Comparison of ENCODE assay signal across 16 cellular contexts in genomic region chr2:26456701-26457224, GRCh38. TPM values are rescaled to one million over a fixed set of nuclear protein-coding genes. Genes with fewer than 3 reads are reported as not detected.
DNase-seq lines count a peak whose midpoint lies in the region; ATAC-seq and TF ChIP-seq lines count a peak whose summit lies in the region.
"Had no signal": no experiment of that assay in that cellular context is flagged by ENCODE, and none has a peak within 500 bp of the region (broad histone marks: within the 10 kb centered on the region; RNA-seq: fewer than 3 reads in every experiment).

No MANE protein-coding gene starts in this region.

- no peak overlapping the region for H3K27ac Mint-ChIP-seq in naive thymus-derived CD4-positive, alpha-beta T cell
- no peak overlapping the region for H3K27ac Mint-ChIP-seq in effector memory CD8-positive, alpha-beta T cell
- H3K27ac Mint-ChIP-seq: activated CD4-positive, alpha-beta memory T cell treated with anti-CD3 and anti-CD28 coated beads, Interleukin-2, amount 10 ng/mL, durations not matched to agents 7 days and 5 days; memory B cell had no signal

- H3K27ac ChIP-seq in BLaER1 treated with 17β-estradiol and CSF1 and Interleukin-3, amounts not matched to agents 10 nM and 100 nM, result peak overlapping the region in 4 of 11 experiments; percentile 11 to 64 (median 54); a peak in 3 of 22 replicates
- no peak overlapping the region for H3K27ac ChIP-seq in naive thymus-derived CD4-positive, alpha-beta T cell (ENCODE audit: low read depth, low read length)
- H3K27ac ChIP-seq in gastrocnemius medialis (no peak overlapping the region), psoas muscle (no peak overlapping the region)
- H3K27ac ChIP-seq: foreskin keratinocyte had no signal

- H3K27me3 ChIP-seq in BLaER1 treated with 17β-estradiol and CSF1 and Interleukin-3, amounts not matched to agents 10 nM and 100 nM, result no peaks in the 10 kb centered on the region
- H3K27me3 ChIP-seq in naive thymus-derived CD4-positive, alpha-beta T cell (ENCODE audit: control insufficient read depth in 2 of 2, insufficient read depth in 2 of 2, low read length in 2 of 2), result no peaks in the 10 kb centered on the region
- no peaks in the 10 kb centered on the region for H3K27me3 ChIP-seq in gastrocnemius medialis
- no peaks in the 10 kb centered on the region for H3K27me3 ChIP-seq in psoas muscle (ENCODE audit: insufficient read depth in 3 of 3, low read length in 2 of 3)

- no peaks in the 10 kb centered on the region for H3K9me3 ChIP-seq in BLaER1 treated with 17β-estradiol and CSF1 and Interleukin-3, amounts not matched to agents 10 nM and 100 nM (replicated peaks in 1 of 11)
- no peaks in the 10 kb centered on the region for H3K9me3 ChIP-seq in naive thymus-derived CD4-positive, alpha-beta T cell (ENCODE audit: control insufficient read depth in 2 of 3, low read length in 3 of 3)
- no peaks in the 10 kb centered on the region for H3K9me3 ChIP-seq in gastrocnemius medialis
- no peaks in the 10 kb centered on the region for H3K9me3 ChIP-seq in psoas muscle

- no peak for TF ChIP-seq POLR2A in gastrocnemius medialis (IDR thresholded peaks at IDR 0.05)

- H3K4me3 ChIP-seq in BLaER1 treated with 17β-estradiol and CSF1 and Interleukin-3, amounts not matched to agents 10 nM and 100 nM, result no peak overlapping the region
- no peak overlapping the region for H3K4me3 ChIP-seq in naive thymus-derived CD4-positive, alpha-beta T cell (ENCODE audit: low read length)
- H3K4me3 ChIP-seq in gastrocnemius medialis (no peak overlapping the region), psoas muscle (no peak overlapping the region)

- H3K4me2 ChIP-seq in BLaER1 treated with 17β-estradiol and CSF1 and Interleukin-3, amounts not matched to agents 10 nM and 100 nM, result peak overlapping the region; percentile 73 to 88 (median 81)

- POLR2A ChIA-PET in naive thymus-derived CD4-positive, alpha-beta T cell (lab: Charles Lee), result no interaction called here

- peak overlapping the region in 2 of 11 experiments; percentile 17 to 62; a peak in 3 of 22 replicates for H3K9ac ChIP-seq in BLaER1 treated with 17β-estradiol and CSF1 and Interleukin-3, amounts not matched to agents 10 nM and 100 nM

- in situ Hi-C loops in gastrocnemius medialis (cut with MboI; ENCODE audit: low sequenced_read_pairs in 4 of 4), result no loop called here

- DNase-seq in HT-29 (ENCODE audit: low spot score) (peak; percentile 64), amniotic epithelial cell (ENCODE audit: low read depth) (peak; percentile 37), gastrocnemius medialis (no peak), psoas muscle (no peak), nucleus accumbens (lab: John Stamatoyannopoulos, UW) (no peak)
- DNase-seq in naive thymus-derived CD4-positive, alpha-beta T cell, result no peak
- no peak for DNase-seq in effector memory CD8-positive, alpha-beta T cell
- DNase-seq: activated CD4-positive, alpha-beta memory T cell treated with anti-CD3 and anti-CD28 coated beads, Interleukin-2, amount 10 ng/mL, durations not matched to agents 7 days and 5 days; activated gamma-delta T cell; foreskin keratinocyte; NCI-H1436 treated with DMSO at 0.1 percent for 48 hours; NCI-H526 treated with DMSO at 0.1 percent for 48 hours; T1000 had no signal

- peak; percentile 58 for ATAC-seq in naive thymus-derived CD4-positive, alpha-beta T cell
- ATAC-seq in gastrocnemius medialis (no peak), psoas muscle (no peak)
- ATAC-seq in effector memory CD8-positive, alpha-beta T cell (replicated peaks), result no peak
- ATAC-seq: foreskin keratinocyte had no signal

- H3K27me3 Mint-ChIP-seq in naive thymus-derived CD4-positive, alpha-beta T cell, result peaks cover 0 to 5% (median 0%) of the 10 kb centered on the region in 5 donors
- H3K27me3 Mint-ChIP-seq in effector memory CD8-positive, alpha-beta T cell, result peaks cover 14 to 18% of the 10 kb centered on the region in 2 donors
- H3K27me3 Mint-ChIP-seq: activated CD4-positive, alpha-beta memory T cell treated with anti-CD3 and anti-CD28 coated beads, Interleukin-2, amount 10 ng/mL, durations not matched to agents 7 days and 5 days had no signal

- H3K36me3 ChIP-seq in BLaER1 treated with 17β-estradiol and CSF1 and Interleukin-3, amounts not matched to agents 10 nM and 100 nM, result no peaks in the 10 kb centered on the region
- H3K36me3 ChIP-seq in naive thymus-derived CD4-positive, alpha-beta T cell (ENCODE audit: control insufficient read depth in 2 of 3, insufficient read depth in 3 of 3, low read length in 3 of 3), result no peaks in the 10 kb centered on the region
- no peaks in the 10 kb centered on the region for H3K36me3 ChIP-seq in gastrocnemius medialis
- no peaks in the 10 kb centered on the region for H3K36me3 ChIP-seq in psoas muscle (ENCODE audit: insufficient read depth in 1 of 2, low read depth in 1 of 2)

- CTCF ChIA-PET in naive thymus-derived CD4-positive, alpha-beta T cell (lab: Charles Lee), result no interaction called here

- H3K4me3 Mint-ChIP-seq in naive thymus-derived CD4-positive, alpha-beta T cell, result no peak overlapping the region
- no peak overlapping the region for H3K4me3 Mint-ChIP-seq in effector memory CD8-positive, alpha-beta T cell
- H3K4me3 Mint-ChIP-seq: activated CD4-positive, alpha-beta memory T cell treated with anti-CD3 and anti-CD28 coated beads, Interleukin-2, amount 10 ng/mL, durations not matched to agents 7 days and 5 days; memory B cell had no signal

- TF ChIP-seq CTCF in gastrocnemius medialis (IDR thresholded peaks at IDR 0.05 in 4 of 5, conservative IDR thresholded peaks at IDR 0.05 in 1 of 5) (no peak), psoas muscle (IDR thresholded peaks at IDR 0.05) (no peak)

- no peaks in the 10 kb centered on the region for H3K36me3 Mint-ChIP-seq in naive thymus-derived CD4-positive, alpha-beta T cell
- no peaks in the 10 kb centered on the region for H3K36me3 Mint-ChIP-seq in effector memory CD8-positive, alpha-beta T cell (ENCODE audit: insufficient read depth)
- H3K36me3 Mint-ChIP-seq: memory B cell had no signal

- no peaks in the 10 kb centered on the region; a peak in 1 of 22 replicates for H4K20me1 ChIP-seq in BLaER1 treated with 17β-estradiol and CSF1 and Interleukin-3, amounts not matched to agents 10 nM and 100 nM

- H3K4me1 ChIP-seq in BLaER1 treated with 17β-estradiol and CSF1 and Interleukin-3, amounts not matched to agents 10 nM and 100 nM, result peaks cover 25 to 53% (median 32%) of the 10 kb centered on the region in 10 experiments
- H3K4me1 ChIP-seq in naive thymus-derived CD4-positive, alpha-beta T cell (ENCODE audit: control insufficient read depth in 2 of 2, insufficient read depth in 2 of 2, low read length in 2 of 2), result no peaks in the 10 kb centered on the region
- no peaks in the 10 kb centered on the region for H3K4me1 ChIP-seq in gastrocnemius medialis
- H3K4me1 ChIP-seq in psoas muscle, result no peaks in the 10 kb centered on the region
- H3K4me1 ChIP-seq: foreskin keratinocyte had no signal

- H3K9me3 Mint-ChIP-seq in naive thymus-derived CD4-positive, alpha-beta T cell, result no peaks in the 10 kb centered on the region
- no peaks in the 10 kb centered on the region for H3K9me3 Mint-ChIP-seq in effector memory CD8-positive, alpha-beta T cell
- H3K9me3 Mint-ChIP-seq: activated CD4-positive, alpha-beta memory T cell treated with anti-CD3 and anti-CD28 coated beads, Interleukin-2, amount 10 ng/mL, durations not matched to agents 7 days and 5 days; memory B cell had no signal

- intact Hi-C loops in naive thymus-derived CD4-positive, alpha-beta T cell (cut with micrococcal nuclease), result no loop called here
- intact Hi-C loops in gastrocnemius medialis (cut with DNase I; ENCODE audit: low total_unique reads) (no loop called here), psoas muscle (cut with DNase I) (no loop called here)

- WGBS in psoas muscle, 3 donors, result 95 to 99% (median 98%) methylated on average over 5 of the region's 5 CpGs

- H3K4me1 Mint-ChIP-seq in naive thymus-derived CD4-positive, alpha-beta T cell, result peaks cover 0 to 2% (median 0%) of the 10 kb centered on the region in 7 donors
- no peaks in the 10 kb centered on the region for H3K4me1 Mint-ChIP-seq in effector memory CD8-positive, alpha-beta T cell (ENCODE audit: low read depth in 2 of 2)
- H3K4me1 Mint-ChIP-seq: activated CD4-positive, alpha-beta memory T cell treated with anti-CD3 and anti-CD28 coated beads, Interleukin-2, amount 10 ng/mL, durations not matched to agents 7 days and 5 days had no signal

RNA-seq across cellular contexts. Expression of gene OTOF, which starts 21.2 kb away (rescaled TPM):
- total RNA-seq in HT-29 (2014; rRNA removed; shearing (Covaris generic)), result under 0.01 TPM in 1 of 2 replicates, not detected in the other
- total RNA-seq in naive thymus-derived CD4-positive, alpha-beta T cell, result 10 to 100 TPM in 1 of 5 experiments, under 1 TPM in 3, not detected in 1; 0.16 to 14.8 (median 0.71) TPM
- polyA plus RNA-seq in naive thymus-derived CD4-positive, alpha-beta T cell, result under 1 TPM in 1 of 2 donors, not detected in 1; 0.22 TPM
- total RNA-seq in gastrocnemius medialis, result under 1 TPM in 2 of 4 donors, not detected in 2; 0.09 to 0.46 TPM
- total RNA-seq in psoas muscle, result 1 to 10 TPM in 2 of 4 donors, under 1 TPM in 2; 0.34 to 2.2 (median 1.1) TPM
- polyA plus RNA-seq in psoas muscle, result under 1 TPM; 0.14 to 0.16 (median 0.14) TPM
- total RNA-seq: foreskin keratinocyte, osteocyte had no signal
- polyA plus RNA-seq: foreskin keratinocyte had no signal

RNA-seq across cellular contexts. Expression of gene DRC1, which starts 55.0 kb away (rescaled TPM):
- not detected in 2 replicates for total RNA-seq in HT-29 (2014; rRNA removed; shearing (Covaris generic))
- under 1 TPM in 1 of 5 experiments, not detected in 4; 0.29 TPM for total RNA-seq in naive thymus-derived CD4-positive, alpha-beta T cell
- not detected for polyA plus RNA-seq in naive thymus-derived CD4-positive, alpha-beta T cell
- total RNA-seq in gastrocnemius medialis, result not detected
- total RNA-seq in psoas muscle, result under 1 TPM in 2 of 4 donors, not detected in 2; 0.10 to 0.15 TPM
- polyA plus RNA-seq in psoas muscle, result under 1 TPM in 2 of 3 donors, not detected in 1; 0.04 to 0.06 TPM
- total RNA-seq: activated CD4-positive, alpha-beta memory T cell treated with anti-CD3 and anti-CD28 coated beads, Interleukin-2, amount 10 ng/mL, durations not matched to agents 7 days and 5 days; foreskin keratinocyte; osteocyte had no signal
- polyA plus RNA-seq: foreskin keratinocyte had no signal

Comparison
In these comparisons a context has a peak if more than half of its experiments do, and no peak if none do; other contexts are left out.
1. DNase-seq: peak in HT-29 (single experiment) and amniotic epithelial cell (single experiment); none in naive thymus-derived CD4-positive, alpha-beta T cell (0 of 9), gastrocnemius medialis (0 of 2), effector memory CD8-positive, alpha-beta T cell (0 of 3), psoas muscle (0 of 2) and nucleus accumbens (0 of 56).